26 cellular contexts compared by ENCODE assay signal in genomic region chr5:135219239-135219638, GRCh38.
"Had no signal": no experiment of that assay in that cellular context is flagged by ENCODE, and none has a peak within 500 bp of the region (broad histone marks: within the 10 kb centered on the region; RNA-seq: fewer than 3 reads in every experiment).

No MANE protein-coding gene starts in this region.

- H3K9me3 ChIP-seq: colonic mucosa, esophagus muscularis mucosa, gastroesophageal sphincter, heart left ventricle, prostate gland, right atrium auricular region, sigmoid colon, transverse colon, upper lobe of right lung, uterus had no signal

- ATAC-seq: foreskin keratinocyte; gastroesophageal sphincter; heart left ventricle; left lobe of liver; naive thymus-derived CD4-positive, alpha-beta T cell; stimulated activated effector memory CD8-positive, alpha-beta T cell treated with anti-CD3 and anti-CD28 coated beads, Interleukin-12 subunit alpha, Interleukin-12 subunit beta, amount 100 ng/mL, for 72 hours; stimulated activated naive CD8-positive, alpha-beta T cell treated with anti-CD3 and anti-CD28 coated beads, Interleukin-15, Interleukin-2, amounts not matched to agents 100 U/mL and 50 U/mL, for 24 hours; upper lobe of right lung had no signal

- H3K36me3 ChIP-seq: colonic mucosa, esophagus muscularis mucosa, gastroesophageal sphincter, heart left ventricle, prostate gland, right atrium auricular region, sigmoid colon, transverse colon, upper lobe of right lung, uterus had no signal

- H3K27ac ChIP-seq: colonic mucosa, esophagus muscularis mucosa, foreskin keratinocyte, gastroesophageal sphincter, heart left ventricle, hepatocyte, prostate gland, right atrium auricular region, sigmoid colon, transverse colon, upper lobe of right lung had no signal

- H3K4me3 Mint-ChIP-seq: dendritic cell treated with granulocyte-macrophage colony-stimulating factor and Interleukin-4, amounts not matched to agents 40 ng/mL and 50 ng/mL, for 4 days; endodermal cell; memory B cell; naive thymus-derived CD4-positive, alpha-beta T cell; nephron progenitor cell; stimulated activated effector memory CD8-positive, alpha-beta T cell treated with anti-CD3 and anti-CD28 coated beads, Interleukin-12 subunit alpha, Interleukin-12 subunit beta, amount 100 ng/mL, for 72 hours had no signal

- DNase-seq: effector CD8-positive, alpha-beta T cell; foreskin keratinocyte; midbrain; naive thymus-derived CD4-positive, alpha-beta T cell; nephron progenitor cell; nucleus accumbens; stimulated activated CD4-positive, alpha-beta T cell treated with anti-CD3 and anti-CD28 coated beads, Interleukin-2, amount 100 ng/mL, for 24 hours; stimulated activated CD4-positive, alpha-beta T cell treated with anti-CD3 and anti-CD28 coated beads, Interleukin-4, amount 100 ng/mL, for 24 hours; stimulated activated naive CD8-positive, alpha-beta T cell treated with anti-CD3 and anti-CD28 coated beads, Interleukin-15, Interleukin-2, amounts not matched to agents 100 U/mL and 50 U/mL, for 24 hours; transverse colon; uterus had no signal

- H3K27ac Mint-ChIP-seq: dendritic cell treated with granulocyte-macrophage colony-stimulating factor and Interleukin-4, amounts not matched to agents 40 ng/mL and 50 ng/mL, for 4 days; endodermal cell; memory B cell; naive thymus-derived CD4-positive, alpha-beta T cell; nephron progenitor cell; stimulated activated effector memory CD8-positive, alpha-beta T cell treated with anti-CD3 and anti-CD28 coated beads, Interleukin-12 subunit alpha, Interleukin-12 subunit beta, amount 100 ng/mL, for 72 hours had no signal

- H3K9me3 Mint-ChIP-seq: dendritic cell treated with granulocyte-macrophage colony-stimulating factor and Interleukin-4, amounts not matched to agents 40 ng/mL and 50 ng/mL, for 4 days; endodermal cell; memory B cell; naive thymus-derived CD4-positive, alpha-beta T cell; nephron progenitor cell; stimulated activated effector memory CD8-positive, alpha-beta T cell treated with anti-CD3 and anti-CD28 coated beads, Interleukin-12 subunit alpha, Interleukin-12 subunit beta, amount 100 ng/mL, for 72 hours had no signal

- H3K36me3 Mint-ChIP-seq: memory B cell; naive thymus-derived CD4-positive, alpha-beta T cell; stimulated activated effector memory CD8-positive, alpha-beta T cell treated with anti-CD3 and anti-CD28 coated beads, Interleukin-12 subunit alpha, Interleukin-12 subunit beta, amount 100 ng/mL, for 72 hours had no signal

- H3K27me3 ChIP-seq: colonic mucosa, esophagus muscularis mucosa, gastroesophageal sphincter, heart left ventricle, hepatocyte, right atrium auricular region, sigmoid colon, transverse colon, upper lobe of right lung, uterus had no signal

- H3K4me1 ChIP-seq: colonic mucosa, esophagus muscularis mucosa, foreskin keratinocyte, prostate gland, right atrium auricular region, transverse colon, upper lobe of right lung, uterus had no signal

- H3K4me1 Mint-ChIP-seq: memory B cell; stimulated activated effector memory CD8-positive, alpha-beta T cell treated with anti-CD3 and anti-CD28 coated beads, Interleukin-12 subunit alpha, Interleukin-12 subunit beta, amount 100 ng/mL, for 72 hours had no signal

- H3K27me3 Mint-ChIP-seq: dendritic cell treated with granulocyte-macrophage colony-stimulating factor and Interleukin-4, amounts not matched to agents 40 ng/mL and 50 ng/mL, for 4 days had no signal

- H3K4me3 ChIP-seq: colonic mucosa, esophagus muscularis mucosa, gastroesophageal sphincter, heart left ventricle, hepatocyte, lung, prostate gland, right atrium auricular region, sigmoid colon, transverse colon, upper lobe of right lung, uterus had no signal
